ENCODE assay signal across 14 cellular contexts in genomic region chr6:43942616-43943015, GRCh38.
"Had no signal": no experiment of that assay in that cellular context is flagged by ENCODE, and none has a peak within 500 bp of the region (broad histone marks: within the 10 kb centered on the region; RNA-seq: fewer than 3 reads in every experiment).

No MANE protein-coding gene starts in this region.

- H3K27me3 ChIP-seq: ascending aorta, gastrocnemius medialis, pancreas, transverse colon had no signal

- H3K36me3 ChIP-seq: ascending aorta, gastrocnemius medialis, pancreas, transverse colon had no signal

- H3K27ac Mint-ChIP-seq: T-helper 17 cell had no signal

- H3K4me1 ChIP-seq: ascending aorta, pancreas, transverse colon had no signal

- DNase-seq: activated CD4-positive, CD25-positive, alpha-beta regulatory T cell; activated gamma-delta T cell treated with Interleukin-2 at 50 U/mL for 16 hours; caudate nucleus; cortex of kidney; effector memory CD4-positive, alpha-beta T cell; gastrocnemius medialis; kidney; retina; T-helper 17 cell; transverse colon had no signal

- H3K4me3 ChIP-seq: ascending aorta, gastrocnemius medialis, pancreas, skin epidermis, transverse colon had no signal

- FAIRE-seq: kidney, pancreas had no signal

- H3K27ac ChIP-seq: ascending aorta, epithelial cell of prostate, gastrocnemius medialis, pancreas, skin epidermis, transverse colon had no signal

- H3K9me3 ChIP-seq: gastrocnemius medialis, pancreas had no signal

- H3K4me3 Mint-ChIP-seq: T-helper 17 cell had no signal

- ATAC-seq: gastrocnemius medialis, pancreas, T-helper 17 cell had no signal
